10 cellular contexts compared by ENCODE assay signal in genomic region chr12:109259545-109259895, GRCh38. TPM values are rescaled to one million over a fixed set of nuclear protein-coding genes. Genes with fewer than 3 reads are reported as not detected.
"Had no signal": no experiment of that assay in that cellular context is flagged by ENCODE, and none has a peak within 500 bp of the region (broad histone marks: within the 10 kb centered on the region; RNA-seq: fewer than 3 reads in every experiment).

No MANE protein-coding gene starts in this region.

- H3K9me3 ChIP-seq: HAP-1 had no signal

- H3K27ac Mint-ChIP-seq: HFFc6 had no signal

- H3K36me3 ChIP-seq: HAP-1 had no signal

- ATAC-seq: HCT116 had no signal

- H3K4me3 ChIP-seq: GM23248, HAP-1 had no signal

- DNase-seq: GM23248, GOT3, H7, HFFc6, IMR-90 had no signal

- H3K27ac ChIP-seq: GM23248, HL-60 had no signal

RNA-seq across cellular contexts. Expression of gene FOXN4, which starts 49.6 kb away (rescaled TPM):
- total RNA-seq: GM23248, H4, HFFc6, HT1080, IMR-90 had no signal
